Comparison of ENCODE assay signal across 8 cellular contexts in the genomic region with DNA sequence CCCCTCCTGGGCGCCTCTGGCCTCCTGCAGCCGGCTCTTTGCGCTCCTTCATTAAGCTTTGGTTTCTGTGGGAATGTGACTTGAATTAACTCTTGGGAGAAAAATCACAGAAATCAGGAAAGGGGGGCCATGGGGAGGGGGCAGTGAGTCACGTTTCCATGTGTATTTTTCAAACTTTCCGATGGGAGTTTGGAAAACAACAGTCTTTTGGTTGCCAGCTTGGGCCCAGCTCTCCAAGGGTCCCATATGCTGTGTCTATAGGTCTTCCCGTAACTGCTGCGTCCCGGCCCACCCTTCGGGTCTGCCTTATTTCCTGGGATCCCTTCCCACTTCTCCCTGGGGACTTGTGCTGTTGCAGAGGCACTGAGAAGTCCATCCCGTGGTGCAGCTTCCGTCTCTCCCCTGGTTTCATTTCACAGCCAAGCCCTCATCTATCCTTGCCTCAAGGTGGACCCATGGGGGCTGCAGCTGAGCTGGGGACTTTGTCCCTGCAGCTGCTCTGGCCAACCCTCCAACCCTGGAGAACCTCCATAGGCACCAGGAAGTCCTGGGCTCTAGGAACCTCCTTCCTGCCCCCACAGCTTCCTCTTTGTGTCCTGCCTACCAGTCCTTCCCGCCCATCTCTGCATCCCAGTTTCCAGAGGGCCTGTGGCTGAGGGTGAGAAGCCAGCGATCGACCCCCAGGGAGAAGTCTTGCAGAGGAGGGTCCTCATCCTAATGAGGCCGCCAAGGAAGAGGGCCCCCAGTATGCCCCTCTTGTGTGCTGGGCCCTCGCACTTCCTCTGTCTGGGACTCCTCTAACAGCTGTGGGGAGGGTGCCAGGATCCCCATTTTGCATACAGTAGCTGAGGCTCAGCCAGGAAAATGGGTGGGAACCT. TPM values are rescaled to one million over a fixed set of nuclear protein-coding genes. Genes with fewer than 3 reads are reported as not detected.
DNase-seq lines count a peak whose midpoint lies in the region; ATAC-seq and TF ChIP-seq lines count a peak whose summit lies in the region.

No MANE protein-coding gene starts in this region.

- H3K36me3 ChIP-seq in lower lobe of right lung (no peaks in the 10 kb centered on the region), upper lobe of left lung (no peaks in the 10 kb centered on the region)

- no peak for DNase-seq in activated naive CD8-positive, alpha-beta T cell treated with anti-CD3 and anti-CD28 coated beads for 36 hours
- peak; percentile 75 for DNase-seq in astrocyte of the hippocampus (ENCODE audit: low read depth, low spot score)
- no peak for DNase-seq in lower lobe of right lung
- DNase-seq in upper lobe of left lung: peak in 1 of 2 donors; percentile 43
- no peak for DNase-seq in inferior parietal cortex (ENCODE audit: extremely low spot score)
- DNase-seq in activated CD4-positive, alpha-beta T cell treated with anti-CD3 and anti-CD28 coated beads for 1 hour: no peak
- DNase-seq in activated T-cell treated with anti-CD3 and anti-CD28 coated beads, Interleukin-2, amount 50 U/mL, for 72 hours: no peak

- no peak for TF ChIP-seq POLR2A in upper lobe of left lung (IDR thresholded peaks at IDR 0.05)

- H3K27ac ChIP-seq in lower lobe of right lung: peak overlapping the region; percentile 98
- peak overlapping the region; percentile 90 to 96 (median 92) for H3K27ac ChIP-seq in upper lobe of left lung

- TF ChIP-seq EP300 in upper lobe of left lung (IDR thresholded peaks at IDR 0.05): no peak

- H3K4me3 ChIP-seq in lower lobe of right lung: no peak overlapping the region
- H3K4me3 ChIP-seq in upper lobe of left lung: peak overlapping the region in 1 of 4 donors; percentile 27

- peaks cover 65% of the 10 kb centered on the region for H3K4me1 ChIP-seq in lower lobe of right lung
- peaks cover 45 to 63% (median 50%) of the 10 kb centered on the region in 4 donors for H3K4me1 ChIP-seq in upper lobe of left lung

- H3K27me3 Mint-ChIP-seq in activated naive CD8-positive, alpha-beta T cell: no peaks in the 10 kb centered on the region
- peaks cover 21% of the 10 kb centered on the region for H3K27me3 Mint-ChIP-seq in activated naive CD8-positive, alpha-beta T cell treated with anti-CD3 and anti-CD28 coated beads for 36 hours
- no peaks in the 10 kb centered on the region for H3K27me3 Mint-ChIP-seq in activated T-cell treated with anti-CD3 and anti-CD28 coated beads, Interleukin-2, amount 50 U/mL, for 72 hours (ENCODE audit: low read depth)

- TF ChIP-seq CTCF in lower lobe of right lung (IDR thresholded peaks at IDR 0.05): no peak
- no peak for TF ChIP-seq CTCF in upper lobe of left lung (IDR thresholded peaks at IDR 0.05)

- ATAC-seq in lower lobe of right lung (no peak), upper lobe of left lung (ENCODE audit: low FRiP score in 2 of 2) (peak in 1 of 2 donors; percentile 0)
- ATAC-seq in activated T-cell treated with anti-CD3 and anti-CD28 coated beads, Interleukin-2, amount 50 U/mL, for 72 hours (replicated peaks in 1 of 2): no peak

- no peaks in the 10 kb centered on the region for H3K9me3 ChIP-seq in lower lobe of right lung
- no peaks in the 10 kb centered on the region for H3K9me3 ChIP-seq in upper lobe of left lung

- intact Hi-C loops in lower lobe of right lung (cut with DNase I): no loop called here

- H3K4me3 Mint-ChIP-seq in activated naive CD8-positive, alpha-beta T cell: no peak overlapping the region
- no peak overlapping the region for H3K4me3 Mint-ChIP-seq in activated naive CD8-positive, alpha-beta T cell treated with anti-CD3 and anti-CD28 coated beads for 36 hours
- no peak overlapping the region for H3K4me3 Mint-ChIP-seq in activated T-cell treated with anti-CD3 and anti-CD28 coated beads, Interleukin-2, amount 50 U/mL, for 72 hours

- no peaks in the 10 kb centered on the region for H3K36me3 Mint-ChIP-seq in activated naive CD8-positive, alpha-beta T cell
- no peaks in the 10 kb centered on the region for H3K36me3 Mint-ChIP-seq in activated naive CD8-positive, alpha-beta T cell treated with anti-CD3 and anti-CD28 coated beads for 36 hours
- H3K36me3 Mint-ChIP-seq in activated T-cell treated with anti-CD3 and anti-CD28 coated beads, Interleukin-2, amount 50 U/mL, for 72 hours (ENCODE audit: insufficient read depth in 2 of 2): peaks cover 0 to 3% of the 10 kb centered on the region in 2 donors

- no peaks in the 10 kb centered on the region for H3K9me3 Mint-ChIP-seq in activated naive CD8-positive, alpha-beta T cell (ENCODE audit: low read depth)
- no peaks in the 10 kb centered on the region for H3K9me3 Mint-ChIP-seq in activated naive CD8-positive, alpha-beta T cell treated with anti-CD3 and anti-CD28 coated beads for 36 hours
- H3K9me3 Mint-ChIP-seq in activated T-cell treated with anti-CD3 and anti-CD28 coated beads, Interleukin-2, amount 50 U/mL, for 72 hours: no peaks in the 10 kb centered on the region

- no peaks in the 10 kb centered on the region for H3K27me3 ChIP-seq in lower lobe of right lung (ENCODE audit: low read depth)
- no peaks in the 10 kb centered on the region for H3K27me3 ChIP-seq in upper lobe of left lung

- peaks cover 62% of the 10 kb centered on the region for H3K4me1 Mint-ChIP-seq in activated naive CD8-positive, alpha-beta T cell (ENCODE audit: low read depth)
- H3K4me1 Mint-ChIP-seq in activated naive CD8-positive, alpha-beta T cell treated with anti-CD3 and anti-CD28 coated beads for 36 hours: peaks cover 71% of the 10 kb centered on the region
- H3K4me1 Mint-ChIP-seq in activated T-cell treated with anti-CD3 and anti-CD28 coated beads, Interleukin-2, amount 50 U/mL, for 72 hours (ENCODE audit: low read depth): peaks cover 89% of the 10 kb centered on the region

- peak overlapping the region; percentile 10 for H3K27ac Mint-ChIP-seq in activated naive CD8-positive, alpha-beta T cell
- H3K27ac Mint-ChIP-seq in activated naive CD8-positive, alpha-beta T cell treated with anti-CD3 and anti-CD28 coated beads for 36 hours: no peak overlapping the region
- H3K27ac Mint-ChIP-seq in activated T-cell treated with anti-CD3 and anti-CD28 coated beads, Interleukin-2, amount 50 U/mL, for 72 hours: no peak overlapping the region

- 74 to 76% methylated on average over 11 to 16 of the region's 16 CpGs for WGBS in upper lobe of left lung, 2 donors

RNA-seq across cellular contexts. Expression of a gene that starts 11.6 kb away (rescaled TPM):
- 10 to 100 TPM; 32.3 to 37.8 TPM for total RNA-seq in activated naive CD8-positive, alpha-beta T cell treated with anti-CD3 and anti-CD28 coated beads for 36 hours
- 235 TPM for total RNA-seq in lower lobe of right lung
- total RNA-seq in upper lobe of left lung: 1,000 to 10,000 TPM in 1 of 6 donors, 100 to 1,000 TPM in 5; 156 to 1,281 (median 388) TPM
- total RNA-seq in activated T-cell treated with anti-CD3 and anti-CD28 coated beads, Interleukin-2, amount 50 U/mL, for 72 hours: 100 to 1,000 TPM; 125 to 159 TPM

RNA-seq across cellular contexts. Expression of a gene that starts 20.6 kb away (rescaled TPM):
- total RNA-seq in activated naive CD8-positive, alpha-beta T cell treated with anti-CD3 and anti-CD28 coated beads for 36 hours: under 1 TPM; 0.34 to 0.35 TPM
- 0.74 TPM for total RNA-seq in lower lobe of right lung
- total RNA-seq in upper lobe of left lung: 1 to 10 TPM in 2 of 6 donors, under 1 TPM in 3, not detected in 1; 0.26 to 2.0 (median 1.00) TPM
- total RNA-seq in activated T-cell treated with anti-CD3 and anti-CD28 coated beads, Interleukin-2, amount 50 U/mL, for 72 hours: under 1 TPM; 0.31 to 0.97 TPM

RNA-seq across cellular contexts. Expression of a gene that starts 41.9 kb away (rescaled TPM):
- under 1 TPM; 0.64 to 0.99 TPM for total RNA-seq in activated naive CD8-positive, alpha-beta T cell treated with anti-CD3 and anti-CD28 coated beads for 36 hours
- total RNA-seq in lower lobe of right lung: 58.0 TPM
- total RNA-seq in upper lobe of left lung: 100 to 1,000 TPM in 1 of 6 donors, 10 to 100 TPM in 5; 58.7 to 123 (median 88.9) TPM
- total RNA-seq in activated T-cell treated with anti-CD3 and anti-CD28 coated beads, Interleukin-2, amount 50 U/mL, for 72 hours: under 1 TPM; 0.53 to 0.95 TPM

RNA-seq across cellular contexts. Expression of a gene that starts 48.3 kb away (rescaled TPM):
- 10 to 100 TPM; 45.9 to 49.1 TPM for total RNA-seq in activated naive CD8-positive, alpha-beta T cell treated with anti-CD3 and anti-CD28 coated beads for 36 hours
- total RNA-seq in lower lobe of right lung (66.5 TPM), upper lobe of left lung (10 to 100 TPM; 35.6 to 84.5 (median 68.8) TPM)
- 10 to 100 TPM; 58.7 to 61.8 TPM for total RNA-seq in activated T-cell treated with anti-CD3 and anti-CD28 coated beads, Interleukin-2, amount 50 U/mL, for 72 hours

RNA-seq across cellular contexts. Expression of a gene that starts 49.3 kb away (rescaled TPM):
- 10 to 100 TPM; 42.6 to 47.1 TPM for total RNA-seq in activated naive CD8-positive, alpha-beta T cell treated with anti-CD3 and anti-CD28 coated beads for 36 hours
- 32.5 TPM for total RNA-seq in lower lobe of right lung
- total RNA-seq in upper lobe of left lung: 10 to 100 TPM; 22.2 to 39.8 (median 24.5) TPM
- 10 to 100 TPM; 31.4 to 42.6 TPM for total RNA-seq in activated T-cell treated with anti-CD3 and anti-CD28 coated beads, Interleukin-2, amount 50 U/mL, for 72 hours

Comparison
In these comparisons a context has a peak if more than half of its experiments do, and no peak if none do; other contexts are left out.
1. RNA of a gene that starts 41.9 kb away (total RNA-seq): 58.7 to 123 TPM in upper lobe of left lung and 58.0 TPM in lower lobe of right lung (single experiment); 0.64 to 0.99 TPM in activated naive CD8-positive, alpha-beta T cell treated with anti-CD3 and anti-CD28 coated beads for 36 hours and 0.53 to 0.95 TPM in activated T-cell treated with anti-CD3 and anti-CD28 coated beads, Interleukin-2, amount 50 U/mL, for 72 hours; every median in the first group is over 10 times any median in the second.